8 cellular contexts compared by ENCODE assay signal in the genomic region with DNA sequence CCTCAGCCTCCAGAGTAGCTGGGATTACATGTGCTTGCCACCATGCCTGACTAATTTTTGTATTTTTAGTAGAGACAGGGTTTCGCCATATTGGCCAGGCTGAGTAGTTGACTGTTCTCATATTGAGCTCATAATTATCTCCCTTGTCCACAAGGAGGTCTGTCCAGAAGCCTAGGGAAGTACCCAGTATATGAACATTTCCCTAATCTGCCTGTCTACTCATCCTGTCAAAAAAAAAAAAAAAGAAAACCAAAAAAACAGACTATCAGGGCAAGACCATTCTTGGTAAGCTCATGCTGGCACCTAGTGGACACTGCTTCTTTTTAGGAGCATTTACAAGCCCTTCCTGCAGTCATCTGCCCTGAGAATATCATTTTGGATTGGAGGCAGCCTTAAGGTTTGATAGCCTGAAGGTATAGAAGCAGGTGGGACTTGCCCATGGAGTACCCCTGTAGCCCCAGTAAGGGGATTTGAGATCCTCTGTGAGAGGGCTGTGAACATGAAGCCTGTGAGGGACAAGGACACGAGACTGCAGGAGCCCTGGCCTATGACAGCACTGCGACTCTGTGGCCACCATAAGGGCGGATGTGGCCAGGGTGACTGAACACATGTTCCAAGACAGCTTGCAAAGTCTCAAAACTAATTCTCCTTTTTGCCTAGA. TPM values are rescaled to one million over a fixed set of nuclear protein-coding genes. Genes with fewer than 3 reads are reported as not detected.
DNase-seq lines count a peak whose midpoint lies in the region; ATAC-seq and TF ChIP-seq lines count a peak whose summit lies in the region.

No MANE protein-coding gene starts in this region.

- in situ Hi-C loops in GM18951 (cut with MboI; ENCODE audit: low sequenced_read_pairs, unreplicated experiment) = loop anchor here (25.0 kb wide), 1 partner anchor 101 kb away; a partner anchor contains a TSS

- peaks cover 14% of the 10 kb centered on the region for H3K27me3 Mint-ChIP-seq in CD4-positive, CD25-positive, alpha-beta regulatory T cell

- peak overlapping the region in 1 of 4 donors; percentile 45 for H3K4me3 Mint-ChIP-seq in CD4-positive, CD25-positive, alpha-beta regulatory T cell

- DNase-seq in CD4-positive, CD25-positive, alpha-beta regulatory T cell = peak in 2 of 3 donors; percentile 38 to 53
- peak; percentile 29 for DNase-seq in NCI-H748 treated with DMSO at 0.1 percent for 48 hours (lab: John Stamatoyannopoulos, UW)
- peak; percentile 76 for DNase-seq in activated CD8-positive, alpha-beta memory T cell treated with anti-CD3 and anti-CD28 coated beads for 24 hours
- peak; percentile 91 for DNase-seq in fibroblast of peridontal ligament (ENCODE audit: extremely low read depth)
- DNase-seq in omental fat pad (ENCODE audit: low spot score) = no peak
- DNase-seq in HuH-7.5 (ENCODE audit: low spot score) = no peak

- H3K27ac Mint-ChIP-seq in CD4-positive, CD25-positive, alpha-beta regulatory T cell = no peak overlapping the region

- H3K9me3 ChIP-seq in CD4-positive, CD25-positive, alpha-beta regulatory T cell (ENCODE audit: control insufficient read depth in 2 of 2, low read length in 2 of 2) = no peaks in the 10 kb centered on the region

- ATAC-seq in CD4-positive, CD25-positive, alpha-beta regulatory T cell (ENCODE audit: low read depth in 2 of 2) = peak; percentile 63 to 70
- ATAC-seq in HG03103 (IDR thresholded peaks at IDR 0.05; ENCODE audit: low read depth, unreplicated experiment) (peak; percentile 58), omental fat pad (ENCODE audit: low FRiP score) (peak; percentile 34)

- TF ChIP-seq CTCF in omental fat pad (IDR thresholded peaks at IDR 0.05) = no peak

- peaks cover 13% of the 10 kb centered on the region for H3K27me3 ChIP-seq in CD4-positive, CD25-positive, alpha-beta regulatory T cell (ENCODE audit: control insufficient read depth, insufficient read depth, low read length)

- H3K4me3 ChIP-seq in CD4-positive, CD25-positive, alpha-beta regulatory T cell (ENCODE audit: low read depth, low read length) = no peak overlapping the region

- H3K4me1 Mint-ChIP-seq in CD4-positive, CD25-positive, alpha-beta regulatory T cell = peaks cover 0 to 8% (median 1%) of the 10 kb centered on the region in 4 donors

- H3K4me1 ChIP-seq in CD4-positive, CD25-positive, alpha-beta regulatory T cell (ENCODE audit: control insufficient read depth, insufficient read depth, low read length, poor library complexity, severe bottlenecking) = peaks cover 4% of the 10 kb centered on the region

- peak; percentile 29 for TF ChIP-seq POLR2A in GM18951 (IDR thresholded peaks at IDR 0.05; ENCODE audit: extremely low read depth, insufficient read depth, insufficient read length)

- peaks cover 0 to 2% (median 0%) of the 10 kb centered on the region in 7 donors for H3K9me3 Mint-ChIP-seq in CD4-positive, CD25-positive, alpha-beta regulatory T cell

- no peaks in the 10 kb centered on the region for H3K36me3 Mint-ChIP-seq in CD4-positive, CD25-positive, alpha-beta regulatory T cell

- H3K27ac ChIP-seq in CD4-positive, CD25-positive, alpha-beta regulatory T cell (ENCODE audit: insufficient read depth, low read length, poor library complexity, severe bottlenecking) = no peak overlapping the region

- H3K36me3 ChIP-seq in CD4-positive, CD25-positive, alpha-beta regulatory T cell (ENCODE audit: control insufficient read depth, insufficient read depth, low read length) = no peaks in the 10 kb centered on the region

RNA-seq across cellular contexts. Expression of a gene that starts 10.8 kb away (rescaled TPM):
- 15.2 TPM for total RNA-seq in CD4-positive, CD25-positive, alpha-beta regulatory T cell
- polyA plus RNA-seq in CD4-positive, CD25-positive, alpha-beta regulatory T cell = 10 to 100 TPM; 53.9 to 69.9 (median 60.9) TPM
- total RNA-seq in omental fat pad = 10 to 100 TPM; 14.8 to 49.2 (median 27.8) TPM

RNA-seq across cellular contexts. Expression of a gene that starts 17.4 kb away (rescaled TPM):
- not detected for total RNA-seq in CD4-positive, CD25-positive, alpha-beta regulatory T cell
- under 1 TPM; 0.25 to 0.63 (median 0.51) TPM for polyA plus RNA-seq in CD4-positive, CD25-positive, alpha-beta regulatory T cell
- total RNA-seq in omental fat pad = 1 to 10 TPM in 2 of 4 donors, under 1 TPM in 2; 0.65 to 2.2 (median 0.98) TPM

RNA-seq across cellular contexts. Expression of a gene that starts 27.4 kb away (rescaled TPM):
- total RNA-seq in CD4-positive, CD25-positive, alpha-beta regulatory T cell = 17.8 TPM
- 10 to 100 TPM; 13.5 to 16.5 (median 14.9) TPM for polyA plus RNA-seq in CD4-positive, CD25-positive, alpha-beta regulatory T cell
- total RNA-seq in omental fat pad = 10 to 100 TPM; 30.9 to 38.0 (median 36.1) TPM

RNA-seq across cellular contexts. Expression of a gene that starts 31.7 kb away (rescaled TPM):
- not detected for total RNA-seq in CD4-positive, CD25-positive, alpha-beta regulatory T cell
- 1 to 10 TPM in 1 of 4 donors, under 1 TPM in 2, not detected in 1; 0.51 to 2.1 (median 0.51) TPM for polyA plus RNA-seq in CD4-positive, CD25-positive, alpha-beta regulatory T cell
- under 1 TPM in 2 of 4 donors, not detected in 2; 0.48 to 0.84 TPM for total RNA-seq in omental fat pad

Comparison
In these comparisons a context has a peak if more than half of its experiments do, and no peak if none do; other contexts are left out.
1. DNase-seq: peak in CD4-positive, CD25-positive, alpha-beta regulatory T cell (2 of 3), NCI-H748 treated with DMSO at 0.1 percent for 48 hours (single experiment), activated CD8-positive, alpha-beta memory T cell treated with anti-CD3 and anti-CD28 coated beads for 24 hours (single experiment) and fibroblast of peridontal ligament (single experiment); none in omental fat pad (single experiment) and HuH-7.5 (single experiment).
2. Peak in every context shown above with its lines, with median percentiles within 50 percentile points of each other: ATAC-seq.